ENCODE assay signal across 11 cellular contexts in genomic region chr10:32971536-32972091, GRCh38. TPM values are rescaled to one million over a fixed set of nuclear protein-coding genes. Genes with fewer than 3 reads are reported as not detected.
DNase-seq lines count a peak whose midpoint lies in the region; ATAC-seq, FAIRE-seq and TF ChIP-seq lines count a peak whose summit lies in the region.
"Had no signal": no experiment of that assay in that cellular context is flagged by ENCODE, and none has a peak within 500 bp of the region (broad histone marks: within the 10 kb centered on the region; RNA-seq: fewer than 3 reads in every experiment).

No MANE protein-coding gene starts in this region.

- no peak for TF ChIP-seq POLR2A in prostate gland (IDR thresholded peaks at IDR 0.05)

- peak; percentile 94 for DNase-seq in Caki2 (ENCODE audit: low read depth)
- DNase-seq in RCC 7860 (ENCODE audit: low spot score) = peak; percentile 85
- no peak for DNase-seq in activated naive CD4-positive, alpha-beta T cell treated with anti-CD3 and anti-CD28 coated beads for 36 hours
- DNase-seq in activated naive CD8-positive, alpha-beta T cell treated with anti-CD3 and anti-CD28 coated beads for 36 hours = no peak
- DNase-seq in prostate gland (ENCODE audit: low spot score) = no peak
- DNase-seq: activated T-cell treated with anti-CD3 and anti-CD28 coated beads, Interleukin-2, amount 50 U/mL, for 4 hours; dermis blood vessel endothelial cell had no signal

- H3K27ac Mint-ChIP-seq in activated naive CD4-positive, alpha-beta T cell treated with anti-CD3 and anti-CD28 coated beads for 36 hours = no peak overlapping the region
- H3K27ac Mint-ChIP-seq in activated naive CD8-positive, alpha-beta T cell treated with anti-CD3 and anti-CD28 coated beads for 36 hours = no peak overlapping the region

- intact Hi-C loops in activated naive CD4-positive, alpha-beta T cell treated with anti-CD3 and anti-CD28 coated beads for 36 hours (cut with micrococcal nuclease) = no loop called here
- intact Hi-C loops in prostate gland (cut with DNase I) = no loop called here

- peaks cover 19% of the 10 kb centered on the region for H3K4me1 Mint-ChIP-seq in activated naive CD4-positive, alpha-beta T cell treated with anti-CD3 and anti-CD28 coated beads for 36 hours (ENCODE audit: low read depth)
- H3K4me1 Mint-ChIP-seq in activated naive CD8-positive, alpha-beta T cell treated with anti-CD3 and anti-CD28 coated beads for 36 hours = no peaks in the 10 kb centered on the region

- H3K36me3 ChIP-seq in HUES6 (ENCODE audit: control insufficient read depth, insufficient read depth, low read length) (no peaks in the 10 kb centered on the region), liver (ENCODE audit: control insufficient read depth in 4 of 4, insufficient read depth in 3 of 4, low read depth in 1 of 4, low read length in 3 of 4) (no peaks in the 10 kb centered on the region), prostate gland (no peaks in the 10 kb centered on the region)

- no peaks in the 10 kb centered on the region for H3K27me3 Mint-ChIP-seq in activated naive CD4-positive, alpha-beta T cell treated with anti-CD3 and anti-CD28 coated beads for 36 hours (ENCODE audit: low read depth)
- peaks cover 3% of the 10 kb centered on the region for H3K27me3 Mint-ChIP-seq in activated naive CD8-positive, alpha-beta T cell treated with anti-CD3 and anti-CD28 coated beads for 36 hours

- H3K9me3 Mint-ChIP-seq in activated naive CD4-positive, alpha-beta T cell treated with anti-CD3 and anti-CD28 coated beads for 36 hours = no peaks in the 10 kb centered on the region
- no peaks in the 10 kb centered on the region for H3K9me3 Mint-ChIP-seq in activated naive CD8-positive, alpha-beta T cell treated with anti-CD3 and anti-CD28 coated beads for 36 hours
- H3K9me3 Mint-ChIP-seq: activated T-cell treated with anti-CD3 and anti-CD28 coated beads, Interleukin-2, amount 50 U/mL, for 4 hours had no signal

- peak; percentile 95 for FAIRE-seq in RCC 7860 (lab: Jason Lieb, UNC)
- FAIRE-seq: islet of Langerhans had no signal

- peaks cover 27% of the 10 kb centered on the region for H3K4me1 ChIP-seq in HUES6 (ENCODE audit: control insufficient read depth, insufficient read depth, low read length)
- peaks cover 0 to 8% (median 4%) of the 10 kb centered on the region in 4 donors for H3K4me1 ChIP-seq in liver (ENCODE audit: control insufficient read depth in 4 of 4, insufficient read depth in 4 of 4, low read length in 3 of 4)
- H3K4me1 ChIP-seq in prostate gland (replicated peaks) = no peaks in the 10 kb centered on the region

- CTCF ChIA-PET in activated naive CD4-positive, alpha-beta T cell treated with anti-CD3 and anti-CD28 coated beads for 36 hours (lab: Charles Lee) = interaction anchor here (1.6 kb wide), 1 partner anchor 9 kb away, joined by 6 read pairs; no protein-coding TSS in a partner anchor

- peak overlapping the region; percentile 36; the same call in 1 of the 2 replicates for H3K27ac ChIP-seq in HUES6 (ENCODE audit: low read depth, low read length)
- H3K27ac ChIP-seq in liver (ENCODE audit: low read depth in 1 of 2, low read length in 2 of 2) = peak overlapping the region; percentile 2 to 19
- H3K27ac ChIP-seq in prostate gland = no peak overlapping the region

- no peak for ATAC-seq in HG03442 (IDR thresholded peaks at IDR 0.05; ENCODE audit: unreplicated experiment)

- no peaks in the 10 kb centered on the region for H3K36me3 Mint-ChIP-seq in activated naive CD4-positive, alpha-beta T cell treated with anti-CD3 and anti-CD28 coated beads for 36 hours (ENCODE audit: low read depth)
- no peaks in the 10 kb centered on the region for H3K36me3 Mint-ChIP-seq in activated naive CD8-positive, alpha-beta T cell treated with anti-CD3 and anti-CD28 coated beads for 36 hours

- no peak overlapping the region for H3K4me3 Mint-ChIP-seq in activated naive CD4-positive, alpha-beta T cell treated with anti-CD3 and anti-CD28 coated beads for 36 hours
- H3K4me3 Mint-ChIP-seq in activated naive CD8-positive, alpha-beta T cell treated with anti-CD3 and anti-CD28 coated beads for 36 hours = no peak overlapping the region
- H3K4me3 Mint-ChIP-seq: activated T-cell treated with anti-CD3 and anti-CD28 coated beads, Interleukin-2, amount 50 U/mL, for 4 hours had no signal

- TF ChIP-seq CTCF in liver (IDR thresholded peaks at IDR 0.05; ENCODE audit: low read depth, low read length, missing input control) (no peak), prostate gland (IDR thresholded peaks at IDR 0.05) (no peak)

- H3K4me3 ChIP-seq in HUES6 (ENCODE audit: low read depth, low read length) = no peak overlapping the region
- no peak overlapping the region for H3K4me3 ChIP-seq in liver (ENCODE audit: low read depth in 1 of 3, low read length in 3 of 3)
- H3K4me3 ChIP-seq in prostate gland = no peak overlapping the region

- H3K9me3 ChIP-seq in HUES6 (ENCODE audit: control insufficient read depth, insufficient read depth, low read depth, low read length) (no peaks in the 10 kb centered on the region; the same call in 1 of the 2 replicates), liver (ENCODE audit: control insufficient read depth in 4 of 4, low read length in 3 of 4) (no peaks in the 10 kb centered on the region), prostate gland (no peaks in the 10 kb centered on the region)

- in situ Hi-C loops in Caki2 (cut with HindIII; ENCODE audit: low pct_unique_long_range_greater_than_20kb, low sequenced_read_pairs) = no loop called here

- TF ChIP-seq RAD21 in liver (IDR thresholded peaks at IDR 0.05) = peak; percentile 33

- WGBS in liver = 42% methylated on average over 6 of the region's 6 CpGs
- 46% methylated on average over 6 of the region's 6 CpGs for WGBS in prostate gland

- H3K9ac ChIP-seq in HUES6 (ENCODE audit: low read length) = peak overlapping the region; percentile 27
- peak overlapping the region in 1 of 2 donors; percentile 61 for H3K9ac ChIP-seq in liver (ENCODE audit: low read depth in 1 of 2, low read length in 2 of 2)

- H3K27me3 ChIP-seq in HUES6 (ENCODE audit: control insufficient read depth, insufficient read depth, low read length) = no peaks in the 10 kb centered on the region
- H3K27me3 ChIP-seq in liver (ENCODE audit: control insufficient read depth in 4 of 4, insufficient read depth in 4 of 4, low read length in 3 of 4) = no peaks in the 10 kb centered on the region
- H3K27me3 ChIP-seq in prostate gland (replicated peaks; ENCODE audit: insufficient read depth) = no peaks in the 10 kb centered on the region

TF ChIP-seq in liver, 16 proteins besides CTCF, POLR2A, EP300 and RAD21 (continues in another document):
- TF ChIP-seq NR2F2 (IDR thresholded peaks at IDR 0.05) (peak; percentile 54), HNF4G (IDR thresholded peaks at IDR 0.05) (peak; percentile 53), FOXA1 (IDR thresholded peaks at IDR 0.05) (no peak), FOXA2 (IDR thresholded peaks at IDR 0.05) (no peak), JUND (IDR thresholded peaks at IDR 0.05) (no peak), HNF4A (conservative IDR thresholded peaks at IDR 0.05) (peak; percentile 78 to 79), MAX (IDR thresholded peaks at IDR 0.05) (no peak), ATF3 (IDR thresholded peaks at IDR 0.05) (no peak), EGR1 (IDR thresholded peaks at IDR 0.05; ENCODE audit: low read depth in 2 of 2) (no peak), GABPA (IDR thresholded peaks at IDR 0.05 in 1 of 2, conservative IDR thresholded peaks at IDR 0.05 in 1 of 2) (no peak), SP1 (IDR thresholded peaks at IDR 0.05) (peak; percentile 64)
- TF ChIP-seq, protein P1, sequence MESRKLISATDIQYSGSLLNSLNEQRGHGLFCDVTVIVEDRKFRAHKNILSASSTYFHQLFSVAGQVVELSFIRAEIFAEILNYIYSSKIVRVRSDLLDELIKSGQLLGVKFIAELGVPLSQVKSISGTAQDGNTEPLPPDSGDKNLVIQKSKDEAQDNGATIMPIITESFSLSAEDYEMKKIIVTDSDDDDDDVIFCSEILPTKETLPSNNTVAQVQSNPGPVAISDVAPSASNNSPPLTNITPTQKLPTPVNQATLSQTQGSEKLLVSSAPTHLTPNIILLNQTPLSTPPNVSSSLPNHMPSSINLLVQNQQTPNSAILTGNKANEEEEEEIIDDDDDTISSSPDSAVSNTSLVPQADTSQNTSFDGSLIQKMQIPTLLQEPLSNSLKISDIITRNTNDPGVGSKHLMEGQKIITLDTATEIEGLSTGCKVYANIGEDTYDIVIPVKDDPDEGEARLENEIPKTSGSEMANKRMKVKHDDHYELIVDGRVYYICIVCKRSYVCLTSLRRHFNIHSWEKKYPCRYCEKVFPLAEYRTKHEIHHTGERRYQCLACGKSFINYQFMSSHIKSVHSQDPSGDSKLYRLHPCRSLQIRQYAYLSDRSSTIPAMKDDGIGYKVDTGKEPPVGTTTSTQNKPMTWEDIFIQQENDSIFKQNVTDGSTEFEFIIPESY (IDR thresholded peaks at IDR 0.05) = no peak

RNA-seq across cellular contexts. Expression of gene ITGB1, which starts 13.6 kb away (rescaled TPM):
- 894 and 953 TPM in 2 replicates for total RNA-seq in Caki2 (2014; rRNA removed; shearing (Covaris generic); ENCODE audit: low replicate concordance)
- total RNA-seq in liver = 100 to 1,000 TPM; 268 to 308 TPM
- 100 to 1,000 TPM; 109 to 174 TPM for polyA plus RNA-seq in liver
- total RNA-seq in activated naive CD4-positive, alpha-beta T cell treated with anti-CD3 and anti-CD28 coated beads for 36 hours = 10 to 100 TPM; 30.3 to 34.5 TPM
- 10 to 100 TPM; 43.2 to 48.9 TPM for total RNA-seq in activated naive CD8-positive, alpha-beta T cell treated with anti-CD3 and anti-CD28 coated beads for 36 hours
- 100 to 1,000 TPM; 246 to 293 TPM for total RNA-seq in prostate gland

Comparison
In these comparisons a context has a peak if more than half of its experiments do, and no peak if none do; other contexts are left out.
1. DNase-seq: peak in Caki2 (single experiment) and RCC 7860 (single experiment); none in activated naive CD4-positive, alpha-beta T cell treated with anti-CD3 and anti-CD28 coated beads for 36 hours (single experiment), activated naive CD8-positive, alpha-beta T cell treated with anti-CD3 and anti-CD28 coated beads for 36 hours (single experiment) and prostate gland (single experiment).
2. H3K27ac ChIP-seq: peak in HUES6 (single experiment) and liver (2 of 2); none in prostate gland (0 of 2).
3. RNA of gene ITGB1, which starts 13.6 kb away (total RNA-seq): 894 to 953 TPM in Caki2, 268 to 308 TPM in liver and 246 to 293 TPM in prostate gland; 43.2 to 48.9 TPM in activated naive CD8-positive, alpha-beta T cell treated with anti-CD3 and anti-CD28 coated beads for 36 hours and 30.3 to 34.5 TPM in activated naive CD4-positive, alpha-beta T cell treated with anti-CD3 and anti-CD28 coated beads for 36 hours; every median in the first group is over 4 times any median in the second.